26 cellular contexts compared by ENCODE assay signal in genomic region chr2:176501652-176502051, GRCh38.
DNase-seq lines count a peak whose midpoint lies in the region; TF ChIP-seq lines count a peak whose summit lies in the region.
"Had no signal": no experiment of that assay in that cellular context is flagged by ENCODE, and none has a peak within 500 bp of the region (broad histone marks: within the 10 kb centered on the region; RNA-seq: fewer than 3 reads in every experiment).

No MANE protein-coding gene starts in this region.

- TF ChIP-seq RAD21 in neural cell (conservative IDR thresholded peaks at IDR 0.05): no peak

- TF ChIP-seq CTCF in neural cell (IDR thresholded peaks at IDR 0.05; ENCODE audit: poor library complexity, severe bottlenecking): no peak

- H2AFZ ChIP-seq in neural cell (ENCODE audit: low read depth, low read length): no peak overlapping the region

- H3K9ac ChIP-seq in neural cell (ENCODE audit: low read length): no peak overlapping the region
- H3K9ac ChIP-seq: BLaER1, KMS-11 had no signal

- no peaks in the 10 kb centered on the region for H3K9me2 ChIP-seq in neural cell (ENCODE audit: insufficient read depth, low read length)

- no peaks in the 10 kb centered on the region for H3K36me3 ChIP-seq in neural cell (ENCODE audit: insufficient read depth, low read length)
- H3K36me3 ChIP-seq: BLaER1, brain microvascular endothelial cell, gastroesophageal sphincter, HAP-1, left lung, right lobe of liver had no signal

- H3K27me3 ChIP-seq in neural cell (ENCODE audit: insufficient read depth, low read depth, low read length): no peaks in the 10 kb centered on the region
- H3K27me3 ChIP-seq: BLaER1, brain microvascular endothelial cell, gastroesophageal sphincter, right lobe of liver had no signal

- H3K79me2 ChIP-seq in neural cell (replicated peaks; ENCODE audit: insufficient read depth, low read length): no peaks in the 10 kb centered on the region

- H3K9me3 ChIP-seq in neural cell (ENCODE audit: low read length): no peaks in the 10 kb centered on the region
- H3K9me3 ChIP-seq: BLaER1, gastroesophageal sphincter, HAP-1, left lung, right lobe of liver had no signal

- no peak overlapping the region for H3K4me2 ChIP-seq in neural cell (ENCODE audit: low read length)
- H3K4me2 ChIP-seq: KMS-11 had no signal

- no peak overlapping the region for H3K4me3 ChIP-seq in neural cell (ENCODE audit: low read length)
- H3K4me3 ChIP-seq: BLaER1, gastroesophageal sphincter, HAP-1, left lung, right lobe of liver had no signal

- no peaks in the 10 kb centered on the region for H3F3A ChIP-seq in neural cell (ENCODE audit: insufficient read depth, low read length, poor library complexity, severe bottlenecking)

- no peaks in the 10 kb centered on the region for H4K20me1 ChIP-seq in neural cell (ENCODE audit: insufficient read depth)
- H4K20me1 ChIP-seq: BLaER1 had no signal

- no peak overlapping the region for H3K27ac ChIP-seq in neural cell (ENCODE audit: low read length)
- H3K27ac ChIP-seq: BLaER1, brain microvascular endothelial cell, gastroesophageal sphincter, KMS-11, left lung, right lobe of liver, VCaP had no signal

- no peak for TF ChIP-seq EP300 in neural cell (conservative IDR thresholded peaks at IDR 0.05; ENCODE audit: poor library complexity, severe bottlenecking)

- DNase-seq in NCI-H1092 treated with DMSO at 0.1 percent for 48 hours (lab: John Stamatoyannopoulos, UW) (peak; percentile 42), NCI-H2029 treated with DMSO at 0.1 percent for 48 hours (lab: John Stamatoyannopoulos, UW) (peak; percentile 87), NCI-H526 (lab: John Stamatoyannopoulos, UW) (peak; percentile 12 to 15), NK-92 (lab: John Stamatoyannopoulos, UW; ENCODE audit: unreplicated experiment) (no peak), HuH-7.5 (ENCODE audit: low spot score) (no peak), glomerular visceral epithelial cell (ENCODE audit: extremely low spot score) (no peak)
- DNase-seq: activated CD4-positive, alpha-beta T cell treated with anti-CD3 and anti-CD28 coated beads for 48 hours; activated gamma-delta T cell; activated T-cell treated with anti-CD3 and anti-CD28 coated beads, Interleukin-2, amount 50 U/mL, for 24 hours; brain microvascular endothelial cell; hypothalamus; immature natural killer cell; left lung; naive B cell; right lobe of liver; SIG-M5; stimulated activated CD4-positive, alpha-beta T cell treated with anti-CD3 and anti-CD28 coated beads, Interleukin-12 subunit alpha, Interleukin-12 subunit beta, amount 100 ng/mL, for 4 hours; stimulated activated CD4-positive, alpha-beta T cell treated with anti-CD3 and anti-CD28 coated beads, Interleukin-4, amount 100 ng/mL, for 1 hour; T-helper 9 cell; trophoblast cell had no signal

TF ChIP-seq in neural cell, 6 proteins besides CTCF, POLR2A, EP300 and RAD21:
- TF ChIP-seq REST (IDR thresholded peaks at IDR 0.05; ENCODE audit: borderline replicate concordance) (peak; percentile 30), MXI1 (conservative IDR thresholded peaks at IDR 0.05; ENCODE audit: poor library complexity, severe bottlenecking) (no peak), TAF1 (IDR thresholded peaks at IDR 0.05; ENCODE audit: low read depth) (no peak)

Comparison
In these comparisons a context has a peak if more than half of its experiments do, and no peak if none do; other contexts are left out.
1. DNase-seq: peak in NCI-H1092 treated with DMSO at 0.1 percent for 48 hours (single experiment), NCI-H2029 treated with DMSO at 0.1 percent for 48 hours (single experiment) and NCI-H526 (2 of 2); none in NK-92 (single experiment), HuH-7.5 (single experiment) and glomerular visceral epithelial cell (single experiment).